1 cellular context compared by ENCODE assay signal in the genomic region with DNA sequence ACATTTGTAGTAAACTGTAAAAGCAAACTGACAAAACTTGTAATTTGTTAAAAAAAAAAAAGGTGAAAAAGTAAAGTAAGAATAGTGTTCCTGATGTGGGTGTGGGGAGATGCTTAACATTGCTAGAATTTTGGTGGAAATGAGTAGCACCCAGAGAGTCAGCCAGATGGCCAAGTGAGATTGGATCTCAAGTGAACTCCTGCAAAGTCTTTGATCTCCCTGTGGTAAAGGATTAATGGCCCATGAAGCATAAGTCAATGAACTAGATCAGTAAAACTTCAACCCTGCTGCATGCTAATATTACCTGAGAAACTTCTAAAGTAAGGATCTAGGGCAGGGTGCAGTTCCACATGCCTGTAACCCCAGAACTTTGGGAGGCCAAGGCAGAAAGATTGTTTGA.
TF ChIP-seq lines count a peak whose summit lies in the region.

No MANE protein-coding gene starts in this region.

TF ChIP-seq in H1, 55 proteins besides CTCF, POLR2A, EP300 and RAD21 (continued from another document):
- TF ChIP-seq, protein P1, sequence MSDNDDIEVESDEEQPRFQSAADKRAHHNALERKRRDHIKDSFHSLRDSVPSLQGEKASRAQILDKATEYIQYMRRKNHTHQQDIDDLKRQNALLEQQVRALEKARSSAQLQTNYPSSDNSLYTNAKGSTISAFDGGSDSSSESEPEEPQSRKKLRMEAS (IDR thresholded peaks at IDR 0.05) = no peak
- TF ChIP-seq TCF12 (IDR thresholded peaks at IDR 0.05; ENCODE audit: low read depth, low read length) (no peak), KDM4A (IDR thresholded peaks at IDR 0.05; ENCODE audit: low read depth, low read length, severe bottlenecking) (no peak), SRF (IDR thresholded peaks at IDR 0.05; ENCODE audit: low read depth, low read length) (no peak), JUND (IDR thresholded peaks at IDR 0.05; ENCODE audit: low read length) (no peak), HDAC6 (IDR thresholded peaks at IDR 0.05; ENCODE audit: low read depth, low read length) (no peak), ZNF274 (IDR thresholded peaks at IDR 0.05; ENCODE audit: borderline replicate concordance, extremely low read depth, low read length) (no peak)
